ENCODE assay signal across 1 cellular context in genomic region chr10:110569736-110570135, GRCh38.
TF ChIP-seq lines count a peak whose summit lies in the region.

No MANE protein-coding gene starts in this region.

TF ChIP-seq in endothelial cell of umbilical vein, 7 proteins besides CTCF, POLR2A, EP300 and RAD21:
- TF ChIP-seq POLR2AphosphoS5 (IDR thresholded peaks at IDR 0.05; ENCODE audit: insufficient read depth, low read depth, low read length) (no peak), FOS (IDR thresholded peaks at IDR 0.05; ENCODE audit: borderline replicate concordance, insufficient read depth, low read length) (no peak), MAX (IDR thresholded peaks at IDR 0.05; ENCODE audit: insufficient read depth, insufficient read length) (no peak), EZH2 (IDR thresholded peaks at IDR 0.05; ENCODE audit: borderline replicate concordance, low read depth, low read length, severe bottlenecking) (no peak), GATA2 (IDR thresholded peaks at IDR 0.05; ENCODE audit: insufficient read depth, insufficient read length, low read depth, low read length) (no peak)
